ENCODE assay signal across 14 cellular contexts in genomic region chr13:100440756-100441421, GRCh38.
DNase-seq lines count a peak whose midpoint lies in the region; ATAC-seq and TF ChIP-seq lines count a peak whose summit lies in the region.
"Had no signal": no experiment of that assay in that cellular context is flagged by ENCODE, and none has a peak within 500 bp of the region (broad histone marks: within the 10 kb centered on the region; RNA-seq: fewer than 3 reads in every experiment).

No MANE protein-coding gene starts in this region.

- 14 to 20% methylated on average over 4 of the region's 4 CpGs for WGBS in body of pancreas, 2 donors

- H3K36me3 ChIP-seq in HEK293 (ENCODE audit: control insufficient read depth in 2 of 2, insufficient read depth in 1 of 2, low read length in 2 of 2) (no peaks in the 10 kb centered on the region), body of pancreas (replicated peaks in 1 of 2; ENCODE audit: insufficient read depth in 1 of 2, low read depth in 2 of 2) (no peaks in the 10 kb centered on the region), iPS-18a (ENCODE audit: control insufficient read depth, low read depth, low read length) (no peaks in the 10 kb centered on the region)

- intact Hi-C loops in body of pancreas (cut with DNase I), result no loop called here

- no peak for TF ChIP-seq POLR2A in body of pancreas (IDR thresholded peaks at IDR 0.05)

- H3K9me3 ChIP-seq in HEK293 (ENCODE audit: control insufficient read depth, insufficient read depth, low read depth, low read length) (no peaks in the 10 kb centered on the region), body of pancreas (no peaks in the 10 kb centered on the region), iPS-18a (ENCODE audit: control insufficient read depth, low read depth, low read length) (no peaks in the 10 kb centered on the region)

- peak overlapping the region; percentile 25 for H3K9ac ChIP-seq in iPS-18a (ENCODE audit: low read length)

- POLR2A ChIA-PET in HEK293 (lab: Yijun Ruan, JAX), result no interaction called here

- no peak overlapping the region for H3K27ac ChIP-seq in HEK293 (ENCODE audit: extremely low read depth, low read depth, low read length)
- H3K27ac ChIP-seq in body of pancreas, result peak overlapping the region in 2 of 4 donors; percentile 51 to 54
- H3K27ac ChIP-seq in iPS-18a (ENCODE audit: low read length), result peak overlapping the region; percentile 67

- H3K4me3 ChIP-seq in HEK293 (ENCODE audit: low read depth, low read length) (no peak overlapping the region), body of pancreas (no peak overlapping the region), iPS-18a (ENCODE audit: low read length) (no peak overlapping the region)

- CTCF ChIA-PET in HEK293 (lab: Yijun Ruan, JAX), result interaction anchor here (1.0 kb wide), 1 partner anchor 16 kb away, joined by 3 read pairs; no protein-coding TSS in a partner anchor

- H3K4me1 ChIP-seq in HEK293 (ENCODE audit: control insufficient read depth, insufficient read depth, low read length), result no peaks in the 10 kb centered on the region
- H3K4me1 ChIP-seq in body of pancreas, result peaks cover 20% of the 10 kb centered on the region
- peaks cover 28% of the 10 kb centered on the region for H3K4me1 ChIP-seq in iPS-18a (ENCODE audit: control insufficient read depth, low read depth, low read length)

- no peaks in the 10 kb centered on the region for H3K27me3 ChIP-seq in body of pancreas
- no peaks in the 10 kb centered on the region for H3K27me3 ChIP-seq in iPS-18a (ENCODE audit: control insufficient read depth, insufficient read depth, low read length)

- peak; percentile 25 for DNase-seq in 8988T
- no peak for DNase-seq in body of pancreas
- no peak for DNase-seq in cerebellum (ENCODE audit: low spot score)
- DNase-seq: activated CD4-positive, CD25-positive, alpha-beta regulatory T cell treated with anti-CD3 and anti-CD28 coated beads, Interleukin-2, amount 50 U/mL, for 72 hours; cerebellar nuclear complex; naive thymus-derived CD4-positive, alpha-beta T cell; NCI-H446 treated with DMSO at 0.1 percent for 48 hours; SIG-M5; stimulated activated naive CD8-positive, alpha-beta T cell treated with anti-CD3 and anti-CD28 coated beads, Interleukin-15, Interleukin-2, amounts not matched to agents 100 U/mL and 50 U/mL, for 24 hours had no signal

- ATAC-seq in body of pancreas (peak; percentile 77), GM21786 (IDR thresholded peaks at IDR 0.05; ENCODE audit: unreplicated experiment) (no peak), GM19395 (IDR thresholded peaks at IDR 0.05; ENCODE audit: unreplicated experiment) (no peak), HG02938 (IDR thresholded peaks at IDR 0.05; ENCODE audit: unreplicated experiment) (no peak)
- ATAC-seq: naive thymus-derived CD4-positive, alpha-beta T cell; stimulated activated naive CD8-positive, alpha-beta T cell treated with anti-CD3 and anti-CD28 coated beads, Interleukin-15, Interleukin-2, amounts not matched to agents 100 U/mL and 50 U/mL, for 24 hours had no signal

- TF ChIP-seq CTCF in HEK293 (tag by site-specific recombination; IDR thresholded peaks at IDR 0.05) (no peak), body of pancreas (IDR thresholded peaks at IDR 0.05) (no peak)

TF ChIP-seq in HEK293, 187 proteins besides CTCF, POLR2A, EP300 and RAD21:
- TF ChIP-seq IKZF3 (tag by site-specific recombination; IDR thresholded peaks at IDR 0.05) (0 out of 2 replicates have a peak, but pooled peaks have one; percentile 14), ZNF350 (tag by site-specific recombination; IDR thresholded peaks at IDR 0.05) (no peak)
- TF ChIP-seq, protein P1, sequence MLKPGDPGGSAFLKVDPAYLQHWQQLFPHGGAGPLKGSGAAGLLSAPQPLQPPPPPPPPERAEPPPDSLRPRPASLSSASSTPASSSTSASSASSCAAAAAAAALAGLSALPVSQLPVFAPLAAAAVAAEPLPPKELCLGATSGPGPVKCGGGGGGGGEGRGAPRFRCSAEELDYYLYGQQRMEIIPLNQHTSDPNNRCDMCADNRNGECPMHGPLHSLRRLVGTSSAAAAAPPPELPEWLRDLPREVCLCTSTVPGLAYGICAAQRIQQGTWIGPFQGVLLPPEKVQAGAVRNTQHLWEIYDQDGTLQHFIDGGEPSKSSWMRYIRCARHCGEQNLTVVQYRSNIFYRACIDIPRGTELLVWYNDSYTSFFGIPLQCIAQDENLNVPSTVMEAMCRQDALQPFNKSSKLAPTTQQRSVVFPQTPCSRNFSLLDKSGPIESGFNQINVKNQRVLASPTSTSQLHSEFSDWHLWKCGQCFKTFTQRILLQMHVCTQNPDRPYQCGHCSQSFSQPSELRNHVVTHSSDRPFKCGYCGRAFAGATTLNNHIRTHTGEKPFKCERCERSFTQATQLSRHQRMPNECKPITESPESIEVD (tag by site-specific recombination; IDR thresholded peaks at IDR 0.05), result peak; percentile 96
